17 cellular contexts compared by ENCODE assay signal in the genomic region with DNA sequence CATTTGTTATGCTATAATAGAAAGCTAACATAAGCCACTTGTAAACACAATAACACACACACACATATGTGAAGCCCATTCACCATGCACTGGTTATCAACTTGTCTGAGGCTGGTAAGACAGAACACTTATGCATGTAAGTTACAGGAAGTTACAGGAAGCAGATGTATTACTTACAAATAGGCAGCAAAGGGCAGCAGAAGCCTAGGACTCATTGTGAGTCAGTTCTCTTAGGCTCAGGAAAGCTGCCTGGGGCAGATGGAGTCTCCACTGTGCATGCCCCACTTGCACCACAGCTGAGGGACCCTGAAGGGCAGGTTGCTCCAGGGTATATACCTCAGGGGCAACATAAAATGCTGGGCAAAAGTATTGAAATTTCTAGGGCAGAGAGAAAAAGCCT.
DNase-seq lines count a peak whose midpoint lies in the region; ATAC-seq, FAIRE-seq and TF ChIP-seq lines count a peak whose summit lies in the region.
"Had no signal": no experiment of that assay in that cellular context is flagged by ENCODE, and none has a peak within 500 bp of the region (broad histone marks: within the 10 kb centered on the region; RNA-seq: fewer than 3 reads in every experiment).

No MANE protein-coding gene starts in this region.

- no peak for TF ChIP-seq EP300 in SK-N-SH (IDR thresholded peaks at IDR 0.05; ENCODE audit: borderline replicate concordance in 1 of 2, low read depth in 1 of 2, low read length in 1 of 2)

- peak overlapping the region; percentile 32; the same call in 1 of the 2 replicates for H2AFZ ChIP-seq in SK-N-SH (ENCODE audit: low read depth)

- no peaks in the 10 kb centered on the region for H3K9me2 ChIP-seq in SK-N-SH

- peak; percentile 37 for DNase-seq in AG04449 (ENCODE audit: low read depth, low spot score)
- no peak for DNase-seq in H54 (ENCODE audit: insufficient read length, low spot score)
- DNase-seq in SK-N-SH, result no peak
- peak; percentile 71 for DNase-seq in fibroblast of mammary gland (ENCODE audit: low read depth)
- no peak for DNase-seq in T-helper 17 cell
- no peak for DNase-seq in omental fat pad (ENCODE audit: low spot score)
- no peak for DNase-seq in NCI-H1930 (lab: John Stamatoyannopoulos, UW)
- DNase-seq: foreskin melanocyte; left lung; NCI-H2029 treated with DMSO at 0.1 percent for 48 hours; occipital lobe; PC-9; stimulated activated CD4-positive, alpha-beta T cell treated with anti-CD3 and anti-CD28 coated beads, Interleukin-2, amount 100 ng/mL, for 24 hours; stimulated activated naive CD8-positive, alpha-beta T cell treated with anti-CD3 and anti-CD28 coated beads, Interleukin-15, amount 100 ng/mL, for 72 hours had no signal

- H3K9me3 ChIP-seq in SK-N-SH (peaks cover 13% of the 10 kb centered on the region), T-helper 17 cell (ENCODE audit: control insufficient read depth, low read length, poor library complexity, severe bottlenecking) (no peaks in the 10 kb centered on the region)

- no peaks in the 10 kb centered on the region for H3K27me3 ChIP-seq in SK-N-SH (ENCODE audit: insufficient read depth)
- H3K27me3 ChIP-seq: BLaER1, left lung had no signal

- TF ChIP-seq POLR2A in H54 (IDR thresholded peaks at IDR 0.05; ENCODE audit: low read depth, low read length), result no peak

- peak; percentile 90 for FAIRE-seq in H54 (lab: Jason Lieb, UNC)
- FAIRE-seq: TTC549 had no signal

- H3K27ac Mint-ChIP-seq in T-helper 17 cell, result no peak overlapping the region
- H3K27ac Mint-ChIP-seq: stimulated activated naive CD8-positive, alpha-beta T cell treated with anti-CD3 and anti-CD28 coated beads, Interleukin-15, amount 100 ng/mL, for 72 hours had no signal

- no peaks in the 10 kb centered on the region for H3K36me3 Mint-ChIP-seq in T-helper 17 cell (ENCODE audit: low read depth)

- TF ChIP-seq RAD21 in SK-N-SH (IDR thresholded peaks at IDR 0.05; ENCODE audit: low read length), result peak; percentile 15; the same call in 1 of the 2 replicates

- H3K9ac ChIP-seq in SK-N-SH, result no peak overlapping the region
- H3K9ac ChIP-seq: BLaER1 had no signal

- 0 out of 2 replicates have a peak overlapping the region, but pooled peaks have one; percentile 38 for H3K4me2 ChIP-seq in SK-N-SH
- H3K4me2 ChIP-seq: BLaER1, PC-9 had no signal

- CTCF ChIA-PET in AG04449 (lab: Yijun Ruan, JAX) (no interaction called here), SK-N-SH (lab: Yijun Ruan, JAX) (no interaction called here)

- no peak overlapping the region for H3K4me3 Mint-ChIP-seq in T-helper 17 cell
- H3K4me3 Mint-ChIP-seq: stimulated activated naive CD8-positive, alpha-beta T cell treated with anti-CD3 and anti-CD28 coated beads, Interleukin-15, amount 100 ng/mL, for 72 hours had no signal

- no peak overlapping the region for H3K27ac ChIP-seq in SK-N-SH (ENCODE audit: low read depth in 2 of 2, low read length in 1 of 2)
- H3K27ac ChIP-seq: BLaER1, left lung, PC-9 had no signal

- H3K27me3 Mint-ChIP-seq in T-helper 17 cell, result no peaks in the 10 kb centered on the region
- H3K27me3 Mint-ChIP-seq: stimulated activated naive CD8-positive, alpha-beta T cell treated with anti-CD3 and anti-CD28 coated beads, Interleukin-15, amount 100 ng/mL, for 72 hours had no signal

- H3F3A ChIP-seq in SK-N-SH (replicated peaks; ENCODE audit: insufficient read depth), result no peaks in the 10 kb centered on the region

- no peaks in the 10 kb centered on the region for H3K4me1 Mint-ChIP-seq in T-helper 17 cell
- H3K4me1 Mint-ChIP-seq: stimulated activated naive CD8-positive, alpha-beta T cell treated with anti-CD3 and anti-CD28 coated beads, Interleukin-15, amount 100 ng/mL, for 72 hours had no signal

- peaks cover 2 to 18% of the 10 kb centered on the region in 2 experiments; a peak in 2 of 4 replicates for H3K4me1 ChIP-seq in SK-N-SH (ENCODE audit: control insufficient read depth in 1 of 2, insufficient read depth in 2 of 2, low read depth in 1 of 2, low read length in 1 of 2)
- H3K4me1 ChIP-seq: left lung had no signal

- H3K4me3 ChIP-seq in AG04449 (ENCODE audit: low read depth, low read length) (no peak overlapping the region), SK-N-SH (ENCODE audit: low read depth in 2 of 2, low read length in 1 of 2) (no peak overlapping the region), fibroblast of mammary gland (ENCODE audit: control insufficient read depth, low read depth, low read length) (no peak overlapping the region)
- H3K4me3 ChIP-seq: BLaER1, left lung, PC-9 had no signal

- ATAC-seq in T-helper 17 cell (no peak), HG03378 (IDR thresholded peaks at IDR 0.05; ENCODE audit: unreplicated experiment) (no peak), omental fat pad (ENCODE audit: low FRiP score) (no peak)
- ATAC-seq: left lung; stimulated activated naive CD8-positive, alpha-beta T cell treated with anti-CD3 and anti-CD28 coated beads, Interleukin-15, amount 100 ng/mL, for 72 hours had no signal

- POLR2A ChIA-PET in AG04449 (lab: Yijun Ruan, JAX) (no interaction called here), SK-N-SH (lab: Yijun Ruan, JAX) (no interaction called here)

- no peaks in the 10 kb centered on the region for H3K79me2 ChIP-seq in SK-N-SH (ENCODE audit: insufficient read depth)

- TF ChIP-seq CTCF in AG04449 (IDR thresholded peaks at IDR 0.05; ENCODE audit: insufficient read depth, low read length, missing control alignments), result no peak
- no peak for TF ChIP-seq CTCF in SK-N-SH (IDR thresholded peaks at IDR 0.05)
- peak; percentile 24 for TF ChIP-seq CTCF in fibroblast of mammary gland (conservative IDR thresholded peaks at IDR 0.05; ENCODE audit: control insufficient read depth, insufficient read depth, low read depth, low read length)
- TF ChIP-seq CTCF in omental fat pad (IDR thresholded peaks at IDR 0.05), result no peak

- no peaks in the 10 kb centered on the region for H3K36me3 ChIP-seq in SK-N-SH (replicated peaks in 1 of 2; ENCODE audit: control insufficient read depth in 1 of 2, insufficient read depth in 2 of 2, low read length in 1 of 2)
- H3K36me3 ChIP-seq: BLaER1, left lung had no signal

- no peaks in the 10 kb centered on the region for H4K20me1 ChIP-seq in SK-N-SH (ENCODE audit: insufficient read depth)
- H4K20me1 ChIP-seq: BLaER1 had no signal

TF ChIP-seq in SK-N-SH, 30 proteins besides CTCF, POLR2A, EP300 and RAD21 (continues in another document):
- TF ChIP-seq GABPA (IDR thresholded peaks at IDR 0.05; ENCODE audit: low read depth), result no peak
- TF ChIP-seq NFIC (IDR thresholded peaks at IDR 0.05; ENCODE audit: borderline replicate concordance), result no peak
- no peak for TF ChIP-seq SMC3 (IDR thresholded peaks at IDR 0.05; ENCODE audit: low read depth, low read length)
- TF ChIP-seq TCF12 (IDR thresholded peaks at IDR 0.05), result no peak
- no peak for TF ChIP-seq GATA2 (CRISPR knock-in tag; IDR thresholded peaks at IDR 0.05)
- no peak for TF ChIP-seq RCOR1 (IDR thresholded peaks at IDR 0.05; ENCODE audit: low read length)
- TF ChIP-seq SIN3A (IDR thresholded peaks at IDR 0.05; ENCODE audit: borderline replicate concordance, low read depth, low read length), result no peak
- TF ChIP-seq CHD2 (IDR thresholded peaks at IDR 0.05; ENCODE audit: low read length, partially characterized antibody), result no peak
- TF ChIP-seq, protein P1, sequence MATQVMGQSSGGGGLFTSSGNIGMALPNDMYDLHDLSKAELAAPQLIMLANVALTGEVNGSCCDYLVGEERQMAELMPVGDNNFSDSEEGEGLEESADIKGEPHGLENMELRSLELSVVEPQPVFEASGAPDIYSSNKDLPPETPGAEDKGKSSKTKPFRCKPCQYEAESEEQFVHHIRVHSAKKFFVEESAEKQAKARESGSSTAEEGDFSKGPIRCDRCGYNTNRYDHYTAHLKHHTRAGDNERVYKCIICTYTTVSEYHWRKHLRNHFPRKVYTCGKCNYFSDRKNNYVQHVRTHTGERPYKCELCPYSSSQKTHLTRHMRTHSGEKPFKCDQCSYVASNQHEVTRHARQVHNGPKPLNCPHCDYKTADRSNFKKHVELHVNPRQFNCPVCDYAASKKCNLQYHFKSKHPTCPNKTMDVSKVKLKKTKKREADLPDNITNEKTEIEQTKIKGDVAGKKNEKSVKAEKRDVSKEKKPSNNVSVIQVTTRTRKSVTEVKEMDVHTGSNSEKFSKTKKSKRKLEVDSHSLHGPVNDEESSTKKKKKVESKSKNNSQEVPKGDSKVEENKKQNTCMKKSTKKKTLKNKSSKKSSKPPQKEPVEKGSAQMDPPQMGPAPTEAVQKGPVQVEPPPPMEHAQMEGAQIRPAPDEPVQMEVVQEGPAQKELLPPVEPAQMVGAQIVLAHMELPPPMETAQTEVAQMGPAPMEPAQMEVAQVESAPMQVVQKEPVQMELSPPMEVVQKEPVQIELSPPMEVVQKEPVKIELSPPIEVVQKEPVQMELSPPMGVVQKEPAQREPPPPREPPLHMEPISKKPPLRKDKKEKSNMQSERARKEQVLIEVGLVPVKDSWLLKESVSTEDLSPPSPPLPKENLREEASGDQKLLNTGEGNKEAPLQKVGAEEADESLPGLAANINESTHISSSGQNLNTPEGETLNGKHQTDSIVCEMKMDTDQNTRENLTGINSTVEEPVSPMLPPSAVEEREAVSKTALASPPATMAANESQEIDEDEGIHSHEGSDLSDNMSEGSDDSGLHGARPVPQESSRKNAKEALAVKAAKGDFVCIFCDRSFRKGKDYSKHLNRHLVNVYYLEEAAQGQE (IDR thresholded peaks at IDR 0.05; ENCODE audit: low read depth, low read length), result no peak
- TF ChIP-seq FOXJ3 (CRISPR knock-in tag; IDR thresholded peaks at IDR 0.05), result no peak
- no peak for TF ChIP-seq FOXM1 (IDR thresholded peaks at IDR 0.05; ENCODE audit: low read depth)
- TF ChIP-seq EZH2phosphoT487 (IDR thresholded peaks at IDR 0.05; ENCODE audit: borderline replicate concordance, low read depth), result no peak
- TF ChIP-seq, protein P2, sequence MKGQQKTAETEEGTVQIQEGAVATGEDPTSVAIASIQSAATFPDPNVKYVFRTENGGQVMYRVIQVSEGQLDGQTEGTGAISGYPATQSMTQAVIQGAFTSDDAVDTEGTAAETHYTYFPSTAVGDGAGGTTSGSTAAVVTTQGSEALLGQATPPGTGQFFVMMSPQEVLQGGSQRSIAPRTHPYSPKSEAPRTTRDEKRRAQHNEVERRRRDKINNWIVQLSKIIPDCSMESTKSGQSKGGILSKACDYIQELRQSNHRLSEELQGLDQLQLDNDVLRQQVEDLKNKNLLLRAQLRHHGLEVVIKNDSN (IDR thresholded peaks at IDR 0.05; ENCODE audit: borderline replicate concordance, low read depth), result no peak
- TF ChIP-seq YY1 (IDR thresholded peaks at IDR 0.05; ENCODE audit: low read depth), result no peak

Comparison
In these comparisons a context has a peak if more than half of its experiments do, and no peak if none do; other contexts are left out.
1. DNase-seq: peak in AG04449 (single experiment) and fibroblast of mammary gland (single experiment); none in H54 (single experiment), SK-N-SH (single experiment), T-helper 17 cell (0 of 3), omental fat pad (single experiment) and NCI-H1930 (0 of 2).